In genomic region chr14:49879683-49880204, GRCh38 we compare ENCODE assay signal across 1 cellular context.
A peak's percentile ranks its signal among the peaks of the same experiment; 100 is the strongest.
TF ChIP-seq lines count a peak whose summit lies in the region.

No MANE protein-coding gene starts in this region.

TF ChIP-seq in HepG2, 621 proteins besides CTCF, POLR2A, EP300 and RAD21 (continues in another document):
- TF ChIP-seq UBTF (CRISPR knock-in tag; IDR thresholded peaks at IDR 0.05) (peak; percentile 45; the same call in 1 of the 2 replicates), ATAD3A (CRISPR knock-in tag; IDR thresholded peaks at IDR 0.05) (no peak), ZFX (CRISPR knock-in tag; IDR thresholded peaks at IDR 0.05; ENCODE audit: low read depth) (peak; percentile 84), MLLT10 (CRISPR knock-in tag; IDR thresholded peaks at IDR 0.05) (no peak), ZNF839 (CRISPR knock-in tag; IDR thresholded peaks at IDR 0.05; ENCODE audit: borderline replicate concordance) (no peak), RARA (CRISPR knock-in tag; IDR thresholded peaks at IDR 0.05) (peak; percentile 59), FOSL2 (CRISPR knock-in tag; IDR thresholded peaks at IDR 0.05) (peak; percentile 90), NR2F1 (CRISPR knock-in tag; IDR thresholded peaks at IDR 0.05) (no peak), POGZ (CRISPR knock-in tag; IDR thresholded peaks at IDR 0.05) (peak; percentile 57; the same call in 1 of the 2 replicates), ZC3H13 (CRISPR knock-in tag; IDR thresholded peaks at IDR 0.05) (no peak), JUND (CRISPR knock-in tag; IDR thresholded peaks at IDR 0.05) (0 out of 2 replicates have a peak, but pooled peaks have one; percentile 10), ZNF687 (CRISPR knock-in tag; IDR thresholded peaks at IDR 0.05) (no peak), GABPB1 (CRISPR knock-in tag; IDR thresholded peaks at IDR 0.05) (no peak), PATZ1 (CRISPR knock-in tag; IDR thresholded peaks at IDR 0.05) (peak; percentile 64), NFE2 (CRISPR knock-in tag; IDR thresholded peaks at IDR 0.05) (no peak), ATF3 (CRISPR knock-in tag; IDR thresholded peaks at IDR 0.05) (0 out of 2 replicates have a peak, but pooled peaks have one; percentile 52), MIXL1 (CRISPR knock-in tag; IDR thresholded peaks at IDR 0.05) (peak; percentile 76), TMF1 (CRISPR knock-in tag; IDR thresholded peaks at IDR 0.05; ENCODE audit: low read depth) (no peak), TEAD2 (CRISPR knock-in tag; IDR thresholded peaks at IDR 0.05) (no peak), TARDBP (CRISPR knock-in tag; IDR thresholded peaks at IDR 0.05) (0 out of 2 replicates have a peak, but pooled peaks have one; percentile 33), CBX5 (CRISPR knock-in tag; IDR thresholded peaks at IDR 0.05; ENCODE audit: borderline replicate concordance) (0 out of 2 replicates have a peak, but pooled peaks have one; percentile 29), ZNF264 (CRISPR knock-in tag; IDR thresholded peaks at IDR 0.05) (peak; percentile 77), RORA (CRISPR knock-in tag; IDR thresholded peaks at IDR 0.05) (no peak), ZNF589 (CRISPR knock-in tag; conservative IDR thresholded peaks at IDR 0.05) (no peak; the same call in 1 of the 2 replicates), RXRB (CRISPR knock-in tag; IDR thresholded peaks at IDR 0.05; ENCODE audit: borderline replicate concordance) (0 out of 2 replicates have a peak, but pooled peaks have one; percentile 56), XRCC5 (optimal IDR thresholded peaks at IDR 0.05; ENCODE audit: low read length) (peak; percentile 62), ATF7-NPFF (CRISPR knock-in tag; IDR thresholded peaks at IDR 0.05; ENCODE audit: low read depth) (peak; percentile 29; the same call in 1 of the 2 replicates), FOXA3 (CRISPR knock-in tag; IDR thresholded peaks at IDR 0.05) (peak; percentile 80), NCOA2 (CRISPR knock-in tag; IDR thresholded peaks at IDR 0.05) (0 out of 2 replicates have a peak, but pooled peaks have one; percentile 22), TGIF2 (CRISPR knock-in tag; IDR thresholded peaks at IDR 0.05) (peak; percentile 64; the same call in 1 of the 2 replicates), MEIS1 (CRISPR knock-in tag; IDR thresholded peaks at IDR 0.05; ENCODE audit: borderline replicate concordance) (0 out of 2 replicates have a peak, but pooled peaks have one; percentile 49), YEATS2 (CRISPR knock-in tag; IDR thresholded peaks at IDR 0.05; ENCODE audit: borderline replicate concordance) (no peak), ZNF552 (CRISPR knock-in tag; IDR thresholded peaks at IDR 0.05; ENCODE audit: borderline replicate concordance) (no peak), ZNF772 (CRISPR knock-in tag; IDR thresholded peaks at IDR 0.05) (peak; percentile 31; the same call in 1 of the 2 replicates), ZBTB26 (CRISPR knock-in tag; IDR thresholded peaks at IDR 0.05; ENCODE audit: borderline replicate concordance) (0 out of 2 replicates have a peak, but pooled peaks have one; percentile 24), THRA (CRISPR knock-in tag; IDR thresholded peaks at IDR 0.05; ENCODE audit: borderline replicate concordance) (peak; percentile 31; the same call in 1 of the 2 replicates), ZBTB7A (CRISPR knock-in tag; IDR thresholded peaks at IDR 0.05) (no peak), FOXA1 (IDR thresholded peaks at IDR 0.05) (no peak), FOXA1 (CRISPR knock-in tag; IDR thresholded peaks at IDR 0.05) (peak; percentile 80), ZNF614 (CRISPR knock-in tag; IDR thresholded peaks at IDR 0.05; ENCODE audit: borderline replicate concordance) (peak; percentile 54; the same call in 1 of the 2 replicates), ZNF460 (CRISPR knock-in tag; IDR thresholded peaks at IDR 0.05; ENCODE audit: borderline replicate concordance) (peak; percentile 91), THAP9 (CRISPR knock-in tag; IDR thresholded peaks at IDR 0.05; ENCODE audit: borderline replicate concordance) (no peak), DNMT3B (CRISPR knock-in tag; conservative IDR thresholded peaks at IDR 0.05) (no peak), HNF1B (CRISPR knock-in tag; IDR thresholded peaks at IDR 0.05) (0 out of 2 replicates have a peak, but pooled peaks have one; percentile 20), PBX2 (CRISPR knock-in tag; IDR thresholded peaks at IDR 0.05) (no peak), KLF16 (CRISPR knock-in tag; IDR thresholded peaks at IDR 0.05) (peak in 1 of 2 experiments; percentile 40; a peak in 1 of 4 replicates)
